Comparison of ENCODE assay signal across 12 cellular contexts in the genomic region with DNA sequence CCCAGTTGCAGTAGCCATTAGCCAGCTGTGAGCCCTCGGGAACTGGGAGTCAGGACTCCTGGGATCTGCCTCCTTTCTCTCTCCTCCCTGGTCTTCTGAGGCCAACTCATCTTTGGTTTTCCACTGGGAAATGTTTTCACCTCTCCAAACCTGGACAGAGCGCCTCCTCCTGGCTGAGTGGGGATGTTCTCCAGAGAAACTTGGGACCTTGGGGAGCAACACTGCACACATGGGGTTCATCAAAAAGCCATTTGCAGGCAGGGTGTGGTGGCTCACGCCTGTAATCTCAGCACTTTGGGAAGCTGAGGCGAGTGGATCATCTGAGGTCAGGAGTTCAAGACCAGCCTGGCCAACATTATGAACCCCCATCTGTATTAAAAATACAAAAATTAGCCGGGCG.
DNase-seq lines count a peak whose midpoint lies in the region; ATAC-seq, FAIRE-seq and TF ChIP-seq lines count a peak whose summit lies in the region.
"Had no signal": no experiment of that assay in that cellular context is flagged by ENCODE, and none has a peak within 500 bp of the region (broad histone marks: within the 10 kb centered on the region; RNA-seq: fewer than 3 reads in every experiment).

No MANE protein-coding gene starts in this region.

- peaks cover 5% of the 10 kb centered on the region; the same call in 2 of the 3 replicates for H3K4me1 Mint-ChIP-seq in GM23338
- H3K4me1 Mint-ChIP-seq in astrocyte (ENCODE audit: low read depth, unreplicated experiment) = peaks cover 2% of the 10 kb centered on the region
- H3K4me1 Mint-ChIP-seq in glutamatergic neuron (ENCODE audit: low read depth, unreplicated experiment) = no peaks in the 10 kb centered on the region

- peaks cover 4% of the 10 kb centered on the region; the same call in 1 of the 2 replicates for H3F3A ChIP-seq in GM23338 (replicated peaks; ENCODE audit: low read depth)

- H3K27ac Mint-ChIP-seq in GM23338 = 0 out of 2 replicates have a peak overlapping the region, but pooled peaks have one; percentile 75
- H3K27ac Mint-ChIP-seq in astrocyte (ENCODE audit: unreplicated experiment) = no peak overlapping the region
- H3K27ac Mint-ChIP-seq in glutamatergic neuron (ENCODE audit: unreplicated experiment) = no peak overlapping the region
- H3K27ac Mint-ChIP-seq: stimulated activated memory B cell treated with anti-CD40 and anti-IgM and Interleukin-4, amounts not matched to agents 10 μg/mL and 1 μg/mL and 100 μg/mL, for 72 hours had no signal

- intact Hi-C loops in stomach (cut with DNase I; ENCODE audit: low total_unique reads) = no loop called here

- peaks cover 5% of the 10 kb centered on the region; the same call in 1 of the 2 replicates for H3K9me2 ChIP-seq in GM23338 (ENCODE audit: insufficient read depth)

- no peaks in the 10 kb centered on the region for H3K36me3 ChIP-seq in BE2C
- no peaks in the 10 kb centered on the region for H3K36me3 ChIP-seq in GM23338 (ENCODE audit: insufficient read depth)
- no peaks in the 10 kb centered on the region for H3K36me3 ChIP-seq in astrocyte (ENCODE audit: insufficient read depth, low read length)
- no peaks in the 10 kb centered on the region for H3K36me3 ChIP-seq in stomach
- H3K36me3 ChIP-seq: SJSA1 had no signal

- H3K4me2 ChIP-seq in GM23338 (peak overlapping the region; percentile 93), astrocyte (ENCODE audit: low read length) (peak overlapping the region; percentile 98)

- H3K4me3 ChIP-seq in BE2C (ENCODE audit: low read depth, low read length) = no peak overlapping the region
- H3K4me3 ChIP-seq in GM23338 = peak overlapping the region; percentile 72
- no peak overlapping the region for H3K4me3 ChIP-seq in astrocyte (ENCODE audit: insufficient read depth, low read depth, low read length)
- no peak overlapping the region for H3K4me3 ChIP-seq in stomach

- FAIRE-seq in astrocyte (lab: Jason Lieb, UNC) = no peak
- FAIRE-seq: HepG2 had no signal

- ATAC-seq in GM23338 (no peak), GM19452 (IDR thresholded peaks at IDR 0.05; ENCODE audit: unreplicated experiment) (no peak), HG02642 (IDR thresholded peaks at IDR 0.05; ENCODE audit: poor library complexity, unreplicated experiment) (no peak), GM21529 (IDR thresholded peaks at IDR 0.05; ENCODE audit: unreplicated experiment) (no peak)
- ATAC-seq: stimulated activated memory B cell treated with anti-CD40 and anti-IgM and Interleukin-4, amounts not matched to agents 10 μg/mL and 1 μg/mL and 100 μg/mL, for 72 hours had no signal

- peak; percentile 31 for TF ChIP-seq CTCF in BE2C (IDR thresholded peaks at IDR 0.05; ENCODE audit: low read depth, low read length)
- peak; percentile 61 to 76 for TF ChIP-seq CTCF in GM23338 (conservative IDR thresholded peaks at IDR 0.05; ENCODE audit: low read depth in 2 of 2)
- TF ChIP-seq CTCF in astrocyte (IDR thresholded peaks at IDR 0.05; ENCODE audit: insufficient read depth, low read depth, low read length) = no peak
- peak; percentile 21 for TF ChIP-seq CTCF in glutamatergic neuron (IDR thresholded peaks at IDR 0.05; ENCODE audit: partially characterized antibody, unreplicated experiment)
- TF ChIP-seq CTCF in stomach (IDR thresholded peaks at IDR 0.05) = no peak

- H2AFZ ChIP-seq in GM23338 (no peak overlapping the region), astrocyte (ENCODE audit: low read depth, low read length) (no peak overlapping the region)

- peaks cover 39% of the 10 kb centered on the region for H3K9me3 Mint-ChIP-seq in GM23338
- H3K9me3 Mint-ChIP-seq in astrocyte (ENCODE audit: unreplicated experiment) = peaks cover 6% of the 10 kb centered on the region
- H3K9me3 Mint-ChIP-seq in glutamatergic neuron (ENCODE audit: unreplicated experiment) = peaks cover 4% of the 10 kb centered on the region

- H3K4me1 ChIP-seq in BE2C (no peaks in the 10 kb centered on the region), GM23338 (ENCODE audit: insufficient read depth) (peaks cover 8% of the 10 kb centered on the region), astrocyte (ENCODE audit: insufficient read depth, low read length) (peaks cover 17% of the 10 kb centered on the region), stomach (peaks cover 16 to 23% (median 20%) of the 10 kb centered on the region in 4 donors)

- no peaks in the 10 kb centered on the region for H3K79me2 ChIP-seq in GM23338 (replicated peaks; ENCODE audit: insufficient read depth)
- no peaks in the 10 kb centered on the region for H3K79me2 ChIP-seq in astrocyte (ENCODE audit: insufficient read depth, low read length)

- H3K9ac ChIP-seq in astrocyte (ENCODE audit: low read length) = no peak overlapping the region

- H3K27me3 ChIP-seq in BE2C = no peaks in the 10 kb centered on the region; the same call in 1 of the 2 replicates
- H3K27me3 ChIP-seq in GM23338 (ENCODE audit: insufficient read depth) = peaks cover 18% of the 10 kb centered on the region
- H3K27me3 ChIP-seq in astrocyte (ENCODE audit: insufficient read depth, low read length) = no peaks in the 10 kb centered on the region
- H3K27me3 ChIP-seq in stomach = peaks cover 0 to 27% (median 16%) of the 10 kb centered on the region in 3 donors
- H3K27me3 ChIP-seq: SJSA1 had no signal

- H3K9me3 ChIP-seq in BE2C (no peaks in the 10 kb centered on the region), astrocyte (ENCODE audit: insufficient read depth, low read depth, low read length) (peaks cover 2% of the 10 kb centered on the region), stomach (peaks cover 0 to 7% (median 0%) of the 10 kb centered on the region in 4 donors)
- H3K9me3 ChIP-seq: SJSA1 had no signal

- no peak for TF ChIP-seq EP300 in stomach (IDR thresholded peaks at IDR 0.05)

- peak overlapping the region; percentile 74; the same call in 1 of the 2 replicates for H3K27ac ChIP-seq in GM23338 (ENCODE audit: low read depth)
- H3K27ac ChIP-seq in astrocyte (ENCODE audit: low read depth, low read length) = no peak overlapping the region
- peak overlapping the region in 1 of 5 donors; percentile 79 for H3K27ac ChIP-seq in stomach

- 84 to 91% (median 89%) methylated on average over 6 of the region's 6 CpGs for WGBS in stomach, 5 donors

- H3K36me3 Mint-ChIP-seq in GM23338 (ENCODE audit: low read depth) (peaks cover 25% of the 10 kb centered on the region), astrocyte (ENCODE audit: low read depth, unreplicated experiment) (no peaks in the 10 kb centered on the region), glutamatergic neuron (ENCODE audit: unreplicated experiment) (no peaks in the 10 kb centered on the region)
- H3K36me3 Mint-ChIP-seq: stimulated activated memory B cell treated with anti-CD40 and anti-IgM and Interleukin-4, amounts not matched to agents 10 μg/mL and 1 μg/mL and 100 μg/mL, for 72 hours had no signal

- H3K27me3 Mint-ChIP-seq in GM23338 (ENCODE audit: insufficient read depth, low read depth, poor library complexity) (peaks cover 30% of the 10 kb centered on the region), astrocyte (ENCODE audit: low read depth, unreplicated experiment) (peaks cover 11% of the 10 kb centered on the region), glutamatergic neuron (ENCODE audit: unreplicated experiment) (peaks cover 2% of the 10 kb centered on the region)

- H4K20me1 ChIP-seq in GM23338 (replicated peaks; ENCODE audit: insufficient read depth) = no peaks in the 10 kb centered on the region
- H4K20me1 ChIP-seq in astrocyte (ENCODE audit: insufficient read depth, low read length) = no peaks in the 10 kb centered on the region

- peak overlapping the region; percentile 74; the same call in 1 of the 3 replicates for H3K4me3 Mint-ChIP-seq in GM23338
- H3K4me3 Mint-ChIP-seq in astrocyte (ENCODE audit: unreplicated experiment) = no peak overlapping the region
- H3K4me3 Mint-ChIP-seq in glutamatergic neuron (ENCODE audit: unreplicated experiment) = no peak overlapping the region
- H3K4me3 Mint-ChIP-seq: stimulated activated memory B cell treated with anti-CD40 and anti-IgM and Interleukin-4, amounts not matched to agents 10 μg/mL and 1 μg/mL and 100 μg/mL, for 72 hours had no signal

- no peak for DNase-seq in BE2C
- peak; percentile 24 for DNase-seq in GM23338 (ENCODE audit: low spot score)
- no peak for DNase-seq in astrocyte (ENCODE audit: low read depth)
- DNase-seq in glutamatergic neuron = no peak
- DNase-seq in stomach = no peak
- DNase-seq: stimulated activated CD4-positive, alpha-beta T cell treated with anti-CD3 and anti-CD28 coated beads, Interleukin-4, amount 100 ng/mL, for 24 hours had no signal

- TF ChIP-seq POLR2A in stomach (IDR thresholded peaks at IDR 0.05) = no peak

Comparison
In these comparisons a context has a peak if more than half of its experiments do, and no peak if none do; other contexts are left out.
1. CTCF ChIP-seq: peak in BE2C (single experiment), GM23338 (2 of 2) and glutamatergic neuron (single experiment); none in astrocyte (single experiment) and stomach (0 of 7).